ENCODE assay signal across 8 cellular contexts in the genomic region with DNA sequence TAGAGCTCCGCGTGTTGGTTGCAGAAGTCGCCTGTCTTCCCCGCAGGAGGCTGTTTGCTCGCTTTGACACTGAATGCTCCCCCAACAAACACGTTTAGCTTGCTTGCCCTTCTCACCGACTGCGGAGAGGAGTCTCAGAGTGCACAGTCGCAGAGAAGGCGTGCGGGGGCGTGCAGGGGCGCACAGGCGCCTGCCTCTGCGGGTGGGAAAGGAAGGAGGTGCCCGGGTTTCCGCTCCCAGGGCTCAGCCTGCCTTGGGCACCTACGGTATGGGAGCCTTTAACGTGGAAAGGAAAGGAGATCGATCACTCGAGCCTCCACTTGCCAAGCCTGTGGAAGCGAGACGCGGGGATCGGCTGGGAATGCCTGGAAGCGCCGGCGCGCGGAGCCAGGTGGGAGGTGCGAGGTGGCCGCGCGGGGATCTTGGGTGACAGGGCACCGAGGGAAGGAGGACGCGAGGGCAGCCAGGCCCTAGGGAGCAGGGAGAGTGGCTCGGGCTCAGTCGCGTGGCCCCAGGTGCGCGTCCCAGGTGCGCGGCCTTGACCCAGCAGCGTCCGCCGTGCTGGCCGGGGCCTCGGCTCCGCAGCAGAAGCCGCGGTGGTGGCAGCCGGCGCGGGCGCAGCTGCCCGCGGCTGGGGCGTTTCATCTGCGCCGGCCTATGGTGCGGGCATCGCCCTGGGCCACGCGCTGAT. TPM values are rescaled to one million over a fixed set of nuclear protein-coding genes. Genes with fewer than 3 reads are reported as not detected.
A peak's percentile ranks its signal among the peaks of the same experiment; 100 is the strongest.
DNase-seq lines count a peak whose midpoint lies in the region; ATAC-seq and TF ChIP-seq lines count a peak whose summit lies in the region.

A gene (plus strand): TSS at position 419 of the 691 bp plus-strand sequence. CDS start 749 bp downstream, outside the sequence.

- peaks cover 3% of the 10 kb centered on the region; the same call in 1 of the 2 replicates for H3K4me1 ChIP-seq in GM23248 (ENCODE audit: insufficient read depth)
- H3K4me1 ChIP-seq in left ventricle myocardium inferior = peaks cover 36% of the 10 kb centered on the region
- H3K4me1 ChIP-seq in prostate gland (replicated peaks) = no peaks in the 10 kb centered on the region
- H3K4me1 ChIP-seq in upper lobe of right lung = peaks cover 8% of the 10 kb centered on the region

- H3K79me2 ChIP-seq in GM23248 (ENCODE audit: insufficient read depth) = peaks cover 4% of the 10 kb centered on the region; the same call in 1 of the 2 replicates

- no peaks in the 10 kb centered on the region for H3K9me3 ChIP-seq in GM23248 (ENCODE audit: low read depth)
- no peaks in the 10 kb centered on the region for H3K9me3 ChIP-seq in left ventricle myocardium inferior (replicated peaks)
- H3K9me3 ChIP-seq in prostate gland = no peaks in the 10 kb centered on the region
- H3K9me3 ChIP-seq in upper lobe of right lung = no peaks in the 10 kb centered on the region

- TF ChIP-seq POLR2A in prostate gland (IDR thresholded peaks at IDR 0.05) = peak; percentile 60

- peak within 1 kb of the TSS; percentile 99 for H3K4me3 ChIP-seq in GM23248
- peak within 1 kb of the TSS; percentile 76 for H3K4me3 ChIP-seq in left ventricle myocardium inferior
- H3K4me3 ChIP-seq in prostate gland = peak within 1 kb of the TSS; percentile 69
- peak within 1 kb of the TSS; percentile 88 for H3K4me3 ChIP-seq in upper lobe of right lung

- H3K9me2 ChIP-seq in GM23248 (ENCODE audit: insufficient read depth) = no peaks in the 10 kb centered on the region

- ATAC-seq in upper lobe of right lung = peak; percentile 99

- no peaks in the 10 kb centered on the region for H4K20me1 ChIP-seq in GM23248 (ENCODE audit: insufficient read depth)

- H3K27me3 ChIP-seq in GM23248 (replicated peaks; ENCODE audit: insufficient read depth) (no peaks in the 10 kb centered on the region), left ventricle myocardium inferior (ENCODE audit: low read depth) (no peaks in the 10 kb centered on the region), prostate gland (replicated peaks; ENCODE audit: insufficient read depth) (no peaks in the 10 kb centered on the region), upper lobe of right lung (no peaks in the 10 kb centered on the region)

- peak within 1 kb of the TSS; percentile 100 for H3K4me2 ChIP-seq in GM23248 (ENCODE audit: unreplicated experiment)

- peak; percentile 90 for DNase-seq in EL
- peak; percentile 93 for DNase-seq in GM23248
- DNase-seq in LoVo (ENCODE audit: low spot score) = peak; percentile 93
- DNase-seq in T-helper 1 cell = peak; percentile 45 to 82 (median 57)
- peak; percentile 45 to 92 (median 82) for DNase-seq in amygdala (lab: John Stamatoyannopoulos, UW)
- peak; percentile 88 for DNase-seq in left ventricle myocardium inferior
- DNase-seq in prostate gland (ENCODE audit: low spot score) = peak; percentile 91
- DNase-seq in upper lobe of right lung = peak; percentile 93

- H3K36me3 ChIP-seq in GM23248 (ENCODE audit: low read depth) (0 out of 2 replicates have a peak, but pooled peaks cover 2% of the 10 kb centered on the region), left ventricle myocardium inferior (peaks cover 8% of the 10 kb centered on the region), prostate gland (no peaks in the 10 kb centered on the region), upper lobe of right lung (no peaks in the 10 kb centered on the region)

- TF ChIP-seq CTCF in left ventricle myocardium inferior (IDR thresholded peaks at IDR 0.05; ENCODE audit: borderline replicate concordance) (peak; percentile 12), prostate gland (IDR thresholded peaks at IDR 0.05) (peak in 2 of 4 experiments; percentile 22 to 30), upper lobe of right lung (IDR thresholded peaks at IDR 0.05) (no peak)

- H3F3A ChIP-seq in GM23248 (ENCODE audit: insufficient read depth) = no peaks in the 10 kb centered on the region

- in situ Hi-C loops in GM23248 (cut with MboI) = no loop called here

- peak within 1 kb of the TSS; percentile 56 for H3K27ac ChIP-seq in GM23248
- H3K27ac ChIP-seq in left ventricle myocardium inferior (replicated peaks) = peak within 1 kb of the TSS; percentile 85
- H3K27ac ChIP-seq in prostate gland = peak within 1 kb of the TSS; percentile 81 to 82
- H3K27ac ChIP-seq in upper lobe of right lung = peak within 1 kb of the TSS; percentile 80

- intact Hi-C loops in left ventricle myocardium inferior (cut with micrococcal nuclease) = no loop called here
- intact Hi-C loops in prostate gland (cut with DNase I) = loop anchor here (10.0 kb wide), 2 partner anchors 221 to 421 kb away; a partner anchor contains a TSS
- intact Hi-C loops in upper lobe of right lung (cut with DNase I) = no loop called here

- H3K9ac ChIP-seq in GM23248 = peak within 1 kb of the TSS; percentile 84

- WGBS in GM23248 (ENCODE audit: low coverage in 1 of 2, low lambda C conversion rate in 2 of 2, missing lambda C conversion rate in 2 of 2), 2 experiments = 1% methylated on average over 57 to 65 of the region's 65 CpGs
- WGBS in prostate gland = under 1% methylated on average over 65 of the region's 65 CpGs

- H2AFZ ChIP-seq in GM23248 = peak within 1 kb of the TSS; percentile 99

RNA-seq across cellular contexts. Expression of the gene that starts here (rescaled TPM):
- 17.2 and 21.9 TPM in 2 replicates for total RNA-seq in GM23248 (2014; rRNA removed; shearing (Covaris generic))
- 12.5 and 14.6 TPM in 2 replicates for polyA plus RNA-seq in GM23248 (2016; fragmentation: Nextera tagmentation; extraction: Ambion mirVana)
- total RNA-seq in left ventricle myocardium inferior (25.3 TPM), prostate gland (10 to 100 TPM; 25.0 to 26.0 TPM), upper lobe of right lung (18.4 TPM)

Comparison
In these comparisons a context has a peak if more than half of its experiments do, and no peak if none do; other contexts are left out.
1. Peak in every context shown above with its lines: DNase-seq, ATAC-seq, H3K4me3 ChIP-seq and H3K27ac ChIP-seq.